8 cellular contexts compared by ENCODE assay signal in genomic region chr6:52577778-52578473, GRCh38. TPM values are rescaled to one million over a fixed set of nuclear protein-coding genes. Genes with fewer than 3 reads are reported as not detected.
A peak's percentile ranks its signal among the peaks of the same experiment; 100 is the strongest.
DNase-seq lines count a peak whose midpoint lies in the region; ATAC-seq and TF ChIP-seq lines count a peak whose summit lies in the region.

No MANE protein-coding gene starts in this region.

- H3K9ac ChIP-seq in SK-N-SH (peak overlapping the region; percentile 97), stomach smooth muscle (ENCODE audit: low read length in 2 of 2) (peak overlapping the region; percentile 97 to 99)

- H3K9me3 ChIP-seq in SK-N-SH (no peaks in the 10 kb centered on the region), stomach smooth muscle (ENCODE audit: control insufficient read depth in 2 of 2, low read length in 2 of 2) (no peaks in the 10 kb centered on the region)

- peaks cover 19% of the 10 kb centered on the region for H3F3A ChIP-seq in SK-N-SH (replicated peaks; ENCODE audit: insufficient read depth)

- TF ChIP-seq RAD21 in SK-N-SH (IDR thresholded peaks at IDR 0.05; ENCODE audit: low read length) = no peak

- peak overlapping the region; percentile 79 for H2AFZ ChIP-seq in SK-N-SH (ENCODE audit: low read depth)

- no peak for ATAC-seq in SK-N-SH treated with all-trans-retinoic acid at 6 μM for 48 hours
- no peak for ATAC-seq in GM19395 (IDR thresholded peaks at IDR 0.05; ENCODE audit: unreplicated experiment)
- ATAC-seq in left lobe of liver = no peak

- CTCF ChIA-PET in SK-N-SH (lab: Yijun Ruan, JAX) = interaction anchor here (0.9 to 8.6 kb wide), 9 partner anchors 8 to 158 kb away, joined by 3 to 86 read pairs (median 4); partner anchors contain the start of gene EFHC1

- H4K20me1 ChIP-seq in SK-N-SH (ENCODE audit: insufficient read depth) = peaks cover 19% of the 10 kb centered on the region; the same call in 1 of the 2 replicates

- POLR2A ChIA-PET in SK-N-SH (lab: Yijun Ruan, JAX) = interaction anchor here (0.7 to 2.0 kb wide), 5 partner anchors 8 to 20 kb away, joined by 3 to 8 read pairs (median 5); no protein-coding TSS in a partner anchor

- H3K4me3 ChIP-seq in SK-N-SH (ENCODE audit: low read depth in 2 of 2, low read length in 1 of 2) (peak overlapping the region; percentile 83 to 88), WI38 (ENCODE audit: low read depth, low read length) (peak overlapping the region; percentile 78), iPS-11a (ENCODE audit: low read depth, low read length) (peak overlapping the region; percentile 70), stomach smooth muscle (ENCODE audit: low read length in 2 of 2) (peak overlapping the region; percentile 83 to 89)

- TF ChIP-seq EP300 in SK-N-SH (IDR thresholded peaks at IDR 0.05; ENCODE audit: borderline replicate concordance in 1 of 2, low read depth in 1 of 2, low read length in 1 of 2) = no peak

- DNase-seq in SK-N-SH (no peak), left lobe of liver (ENCODE audit: low spot score) (no peak), foreskin melanocyte (no peak)

- H3K4me2 ChIP-seq in SK-N-SH = peak overlapping the region; percentile 97

- H3K36me3 ChIP-seq in SK-N-SH (replicated peaks in 1 of 2; ENCODE audit: control insufficient read depth in 1 of 2, insufficient read depth in 2 of 2, low read length in 1 of 2) (peaks cover 0 to 9% of the 10 kb centered on the region in 2 experiments), stomach smooth muscle (ENCODE audit: control insufficient read depth in 2 of 2, insufficient read depth in 2 of 2, low read length in 2 of 2) (peaks cover 0 to 7% of the 10 kb centered on the region in 2 donors)

- peak overlapping the region; percentile 96 to 98 for H3K27ac ChIP-seq in SK-N-SH (ENCODE audit: low read depth in 2 of 2, low read length in 1 of 2)
- peak overlapping the region; percentile 94 for H3K27ac ChIP-seq in stomach smooth muscle (ENCODE audit: low read length)

- no peak for TF ChIP-seq CTCF in SK-N-SH (IDR thresholded peaks at IDR 0.05)
- TF ChIP-seq CTCF in WI38 (IDR thresholded peaks at IDR 0.05; ENCODE audit: low read depth, low read length) = no peak

- H3K79me2 ChIP-seq in SK-N-SH (ENCODE audit: insufficient read depth) = peaks cover 51% of the 10 kb centered on the region

- WGBS in SK-N-SH (ENCODE audit: low lambda C conversion rate) = 87% methylated on average over 9 of the region's 9 CpGs

- H3K4me1 ChIP-seq in SK-N-SH (ENCODE audit: control insufficient read depth in 1 of 2, insufficient read depth in 2 of 2, low read depth in 1 of 2, low read length in 1 of 2) (peaks cover 29 to 36% of the 10 kb centered on the region in 2 experiments), stomach smooth muscle (ENCODE audit: control insufficient read depth, insufficient read depth, low read length) (peaks cover 36% of the 10 kb centered on the region)

- no peaks in the 10 kb centered on the region for H3K27me3 ChIP-seq in SK-N-SH (ENCODE audit: insufficient read depth)
- H3K27me3 ChIP-seq in stomach smooth muscle (ENCODE audit: control insufficient read depth in 1 of 2, insufficient read depth in 2 of 2, low read length in 2 of 2) = no peaks in the 10 kb centered on the region

- no peaks in the 10 kb centered on the region for H3K9me2 ChIP-seq in SK-N-SH

TF ChIP-seq in SK-N-SH, 30 proteins besides CTCF, POLR2A, EP300 and RAD21 (continues in another document):
- TF ChIP-seq RXRA (IDR thresholded peaks at IDR 0.05; ENCODE audit: borderline replicate concordance, low read depth) = no peak
- no peak for TF ChIP-seq EZH2phosphoT487 (IDR thresholded peaks at IDR 0.05; ENCODE audit: borderline replicate concordance, low read depth)
- no peak for TF ChIP-seq NRF1 (IDR thresholded peaks at IDR 0.05; ENCODE audit: low read depth, low read length)
- no peak for TF ChIP-seq ZBTB33 (IDR thresholded peaks at IDR 0.05; ENCODE audit: borderline replicate concordance, low read depth)
- TF ChIP-seq JUND (IDR thresholded peaks at IDR 0.05) = no peak
- no peak for TF ChIP-seq SIN3A (IDR thresholded peaks at IDR 0.05; ENCODE audit: borderline replicate concordance, low read depth, low read length)
- no peak for TF ChIP-seq MEF2A (IDR thresholded peaks at IDR 0.05; ENCODE audit: borderline replicate concordance, low read depth)
- no peak for TF ChIP-seq GATA2 (CRISPR knock-in tag; IDR thresholded peaks at IDR 0.05)
- no peak for TF ChIP-seq YY1 (IDR thresholded peaks at IDR 0.05; ENCODE audit: low read depth)
- TF ChIP-seq CHD2 (IDR thresholded peaks at IDR 0.05; ENCODE audit: low read length, partially characterized antibody) = no peak
- TF ChIP-seq MXI1 (IDR thresholded peaks at IDR 0.05; ENCODE audit: low read depth, low read length) = no peak
- no peak for TF ChIP-seq NFIC (IDR thresholded peaks at IDR 0.05; ENCODE audit: borderline replicate concordance)
- no peak for TF ChIP-seq FOXJ3 (CRISPR knock-in tag; IDR thresholded peaks at IDR 0.05)
- TF ChIP-seq ELF1 (IDR thresholded peaks at IDR 0.05) = no peak
- no peak for TF ChIP-seq SMC3 (IDR thresholded peaks at IDR 0.05; ENCODE audit: low read depth, low read length)

TF ChIP-seq in SK-N-SH treated with all-trans-retinoic acid at 6 μM for 48 hours, 23 proteins besides CTCF, POLR2A, EP300 and RAD21:
- no peak for TF ChIP-seq OSR1 (CRISPR knock-in tag; IDR thresholded peaks at IDR 0.05)
- TF ChIP-seq CSDC2 (CRISPR knock-in tag; IDR thresholded peaks at IDR 0.05) = no peak
- no peak for TF ChIP-seq PATZ1 (CRISPR knock-in tag; IDR thresholded peaks at IDR 0.05; ENCODE audit: borderline replicate concordance)
- TF ChIP-seq CSRNP3 (CRISPR knock-in tag; IDR thresholded peaks at IDR 0.05) = no peak
- TF ChIP-seq ZNF565 (CRISPR knock-in tag; conservative IDR thresholded peaks at IDR 0.05; ENCODE audit: low read depth) = no peak
- no peak for TF ChIP-seq BACH2 (CRISPR knock-in tag; IDR thresholded peaks at IDR 0.05; ENCODE audit: borderline replicate concordance)
- no peak for TF ChIP-seq TOX (CRISPR knock-in tag; IDR thresholded peaks at IDR 0.05; ENCODE audit: borderline replicate concordance)
- TF ChIP-seq POU6F1 (CRISPR knock-in tag; IDR thresholded peaks at IDR 0.05; ENCODE audit: borderline replicate concordance, low read depth) = no peak
- no peak for TF ChIP-seq ISL1 (CRISPR knock-in tag; IDR thresholded peaks at IDR 0.05)
TF ChIP-seq in SK-N-SH treated with all-trans-retinoic acid at 6 μM for 48 hours: peak in this region for 0.

RNA-seq across cellular contexts. Expression of gene TRAM2, which starts 1.1 kb away (rescaled TPM):
- 26.4 and 36.0 TPM in 2 replicates for polyA plus RNA-seq in SK-N-SH (2012; rRNA removed)
- polyA plus RNA-seq in SK-N-SH (2012; cell fraction: cytosol; rRNA removed) = 23.9 and 25.6 TPM in 2 replicates
- polyA plus RNA-seq in SK-N-SH (2012; cell fraction: nucleus; rRNA removed) = 39.6 and 52.6 TPM in 2 replicates
- total RNA-seq in left lobe of liver = 17.3 TPM
